ENCODE assay signal across 15 cellular contexts in the genomic region with DNA sequence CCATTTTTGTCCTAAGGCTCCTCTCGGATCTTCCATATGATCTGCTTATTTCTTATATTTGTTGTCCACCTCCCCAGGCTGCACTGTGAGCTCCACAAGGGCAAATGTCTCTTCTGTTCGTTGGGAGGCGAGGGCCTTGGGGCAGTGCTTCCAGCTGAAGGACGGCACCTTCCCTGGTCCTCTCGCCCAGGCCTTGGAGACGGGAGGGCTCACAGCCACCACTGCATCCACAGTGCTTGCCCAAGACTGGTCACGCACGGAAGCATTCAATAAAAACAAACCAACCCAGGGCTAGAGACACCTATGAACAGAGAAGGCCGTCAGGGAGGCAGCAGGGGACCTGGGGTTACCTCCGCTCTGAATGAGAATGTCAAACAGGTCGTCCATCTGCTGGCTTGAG. TPM values are rescaled to one million over a fixed set of nuclear protein-coding genes. Genes with fewer than 3 reads are reported as not detected.
DNase-seq lines count a peak whose midpoint lies in the region; ATAC-seq and TF ChIP-seq lines count a peak whose summit lies in the region.
"Had no signal": no experiment of that assay in that cellular context is flagged by ENCODE, and none has a peak within 500 bp of the region (broad histone marks: within the 10 kb centered on the region; RNA-seq: fewer than 3 reads in every experiment).

No MANE protein-coding gene starts in this region.

- no peak for TF ChIP-seq POLR2A in GM18505 (IDR thresholded peaks at IDR 0.05; ENCODE audit: borderline replicate concordance, extremely low read depth, insufficient read depth, insufficient read length)

- POLR2A ChIA-PET in A673 (lab: Charles Lee; ENCODE audit: low non-redundant PET), result no interaction called here
- POLR2A ChIA-PET in CD4-positive, alpha-beta memory T cell (lab: Charles Lee; ENCODE audit: partially characterized antibody), result no interaction called here
- POLR2A ChIA-PET in activated CD8-positive, alpha-beta T cell treated with anti-CD3 and anti-CD28 coated beads for 36 hours (lab: Charles Lee), result interaction anchor here (1.1 to 4.2 kb wide), 2 partner anchors 7 to 10 kb away, joined by 3 to 21 read pairs; no protein-coding TSS in a partner anchor

- no peak for DNase-seq in A673 (ENCODE audit: low spot score)
- DNase-seq in CD4-positive, alpha-beta memory T cell, result no peak
- no peak for DNase-seq in activated CD8-positive, alpha-beta T cell treated with anti-CD3 and anti-CD28 coated beads for 36 hours
- no peak for DNase-seq in memory B cell (ENCODE audit: low spot score in 2 of 2)
- no peak for DNase-seq in NOMO-1 (lab: John Stamatoyannopoulos, UW; ENCODE audit: unreplicated experiment in 2 of 2)
- DNase-seq in SW480 (ENCODE audit: low spot score), result no peak
- DNase-seq in NCI-H2029 (lab: John Stamatoyannopoulos, UW), result no peak
- DNase-seq: activated CD4-positive, alpha-beta T cell treated with anti-CD3 and anti-CD28 coated beads, Interleukin-2, amount 50 U/mL, for 4 hours; caudate nucleus; MV-4-11; NCI-H2171; NK-92 treated with Interleukin-12 subunit alpha and Interleukin-12 subunit beta, amount 100 ng/mL, for 24 hours; stimulated activated CD4-positive, alpha-beta T cell treated with anti-CD3 and anti-CD28 coated beads, Interleukin-15, amount 100 ng/mL, for 24 hours had no signal

- no peak overlapping the region for H3K4me3 Mint-ChIP-seq in CD4-positive, alpha-beta memory T cell
- H3K4me3 Mint-ChIP-seq in activated CD8-positive, alpha-beta T cell treated with anti-CD3 and anti-CD28 coated beads for 36 hours, result no peak overlapping the region
- H3K4me3 Mint-ChIP-seq in memory B cell, result peak overlapping the region; percentile 79

- peaks cover 29 to 74% of the 10 kb centered on the region in 2 donors for H3K36me3 Mint-ChIP-seq in CD4-positive, alpha-beta memory T cell
- H3K36me3 Mint-ChIP-seq in activated CD8-positive, alpha-beta T cell treated with anti-CD3 and anti-CD28 coated beads for 36 hours (ENCODE audit: low read depth), result peaks cover 31% of the 10 kb centered on the region
- peaks cover 10% of the 10 kb centered on the region for H3K36me3 Mint-ChIP-seq in memory B cell

- no peaks in the 10 kb centered on the region for H3K27me3 ChIP-seq in A673 (replicated peaks; ENCODE audit: insufficient read depth, low read depth, low read length, poor library complexity)
- H3K27me3 ChIP-seq in CD4-positive, alpha-beta memory T cell (ENCODE audit: insufficient read depth, low read length), result no peaks in the 10 kb centered on the region

- H3K4me1 ChIP-seq in A673 (ENCODE audit: insufficient read depth, low read length, poor library complexity, severe bottlenecking), result peaks cover 16% of the 10 kb centered on the region
- H3K4me1 ChIP-seq in CD4-positive, alpha-beta memory T cell (ENCODE audit: insufficient read depth, low read length), result peaks cover 8% of the 10 kb centered on the region

- H3K27me3 Mint-ChIP-seq in CD4-positive, alpha-beta memory T cell, result no peaks in the 10 kb centered on the region
- H3K27me3 Mint-ChIP-seq in activated CD8-positive, alpha-beta T cell treated with anti-CD3 and anti-CD28 coated beads for 36 hours, result no peaks in the 10 kb centered on the region
- no peaks in the 10 kb centered on the region for H3K27me3 Mint-ChIP-seq in memory B cell

- no peaks in the 10 kb centered on the region for H3K9me3 ChIP-seq in A673 (ENCODE audit: low read depth, low read length, poor library complexity, severe bottlenecking)
- H3K9me3 ChIP-seq in CD4-positive, alpha-beta memory T cell (ENCODE audit: control insufficient read depth in 1 of 2, low read length in 2 of 2), result no peaks in the 10 kb centered on the region
- H3K9me3 ChIP-seq: left ventricle myocardium inferior had no signal

- H3K9me3 Mint-ChIP-seq in CD4-positive, alpha-beta memory T cell, result no peaks in the 10 kb centered on the region
- no peaks in the 10 kb centered on the region for H3K9me3 Mint-ChIP-seq in activated CD8-positive, alpha-beta T cell treated with anti-CD3 and anti-CD28 coated beads for 36 hours
- H3K9me3 Mint-ChIP-seq in memory B cell, result peaks cover 1% of the 10 kb centered on the region

- ATAC-seq in activated CD8-positive, alpha-beta T cell treated with anti-CD3 and anti-CD28 coated beads for 36 hours, result no peak
- ATAC-seq in memory B cell (ENCODE audit: low read depth), result no peak
- no peak for ATAC-seq in GM18505 (IDR thresholded peaks at IDR 0.05; ENCODE audit: unreplicated experiment)

- no TSS peak for BruUV-seq in A673 (replicated peaks; lab: Mats Ljungman, UMichigan)

- CTCF ChIA-PET in A673 (lab: Charles Lee), result no interaction called here
- CTCF ChIA-PET in CD4-positive, alpha-beta memory T cell (lab: Charles Lee; ENCODE audit: partially characterized antibody), result interaction anchor here (2.0 kb wide), 1 partner anchor 31 kb away, joined by 5 read pairs; no protein-coding TSS in a partner anchor
- CTCF ChIA-PET in activated CD8-positive, alpha-beta T cell treated with anti-CD3 and anti-CD28 coated beads for 36 hours (lab: Charles Lee), result no interaction called here

- peaks cover 21 to 41% (median 29%) of the 10 kb centered on the region in 4 donors for H3K4me1 Mint-ChIP-seq in CD4-positive, alpha-beta memory T cell
- H3K4me1 Mint-ChIP-seq in activated CD8-positive, alpha-beta T cell treated with anti-CD3 and anti-CD28 coated beads for 36 hours (ENCODE audit: low read depth), result peaks cover 34% of the 10 kb centered on the region
- H3K4me1 Mint-ChIP-seq in memory B cell, result peaks cover 40% of the 10 kb centered on the region

- H3K4me3 ChIP-seq in A673 (ENCODE audit: low read depth, low read length, poor library complexity, severe bottlenecking), result no peak overlapping the region
- no peak overlapping the region for H3K4me3 ChIP-seq in CD4-positive, alpha-beta memory T cell (ENCODE audit: low read length in 2 of 2)
- H3K4me3 ChIP-seq: left ventricle myocardium inferior had no signal

- H3K27ac Mint-ChIP-seq in CD4-positive, alpha-beta memory T cell, result peak overlapping the region; percentile 42 to 96 (median 89)
- H3K27ac Mint-ChIP-seq in activated CD8-positive, alpha-beta T cell treated with anti-CD3 and anti-CD28 coated beads for 36 hours, result peak overlapping the region; percentile 84
- H3K27ac Mint-ChIP-seq in memory B cell, result peak overlapping the region; percentile 86

- intact Hi-C loops in A673 (cut with micrococcal nuclease; ENCODE audit: unreplicated experiment), result no loop called here
- intact Hi-C loops in CD4-positive, alpha-beta memory T cell (cut with micrococcal nuclease), result no loop called here
- intact Hi-C loops in activated CD8-positive, alpha-beta T cell treated with anti-CD3 and anti-CD28 coated beads for 36 hours (cut with micrococcal nuclease), result no loop called here

- TF ChIP-seq CTCF in A673 (conservative IDR thresholded peaks at IDR 0.05; ENCODE audit: low read depth, low read length), result no peak
- no peak for TF ChIP-seq CTCF in activated CD8-positive, alpha-beta T cell treated with anti-CD3 and anti-CD28 coated beads for 36 hours (IDR thresholded peaks at IDR 0.05)

- peaks cover 25% of the 10 kb centered on the region for H3K36me3 ChIP-seq in A673 (ENCODE audit: insufficient read depth, low read length, poor library complexity, severe bottlenecking)
- H3K36me3 ChIP-seq in CD4-positive, alpha-beta memory T cell (ENCODE audit: insufficient read depth, low read length), result peaks cover 43% of the 10 kb centered on the region

- H3K27ac ChIP-seq in A673 (ENCODE audit: low read depth, low read length, poor library complexity, severe bottlenecking), result peak overlapping the region; percentile 37
- H3K27ac ChIP-seq in CD4-positive, alpha-beta memory T cell (ENCODE audit: low read depth, low read length), result no peak overlapping the region

RNA-seq across cellular contexts. Expression of gene SGSM3, which starts 46.2 kb away (rescaled TPM):
- total RNA-seq in A673 (2021), result 91.1 and 96.1 TPM in 2 replicates
- 10 to 100 TPM; 87.5 to 90.0 TPM for total RNA-seq in CD4-positive, alpha-beta memory T cell
- 10 to 100 TPM; 30.5 to 58.2 TPM for polyA plus RNA-seq in CD4-positive, alpha-beta memory T cell
- 10 to 100 TPM; 60.2 to 64.3 TPM for total RNA-seq in activated CD8-positive, alpha-beta T cell treated with anti-CD3 and anti-CD28 coated beads for 36 hours
